27 cellular contexts compared by ENCODE assay signal in the genomic region with DNA sequence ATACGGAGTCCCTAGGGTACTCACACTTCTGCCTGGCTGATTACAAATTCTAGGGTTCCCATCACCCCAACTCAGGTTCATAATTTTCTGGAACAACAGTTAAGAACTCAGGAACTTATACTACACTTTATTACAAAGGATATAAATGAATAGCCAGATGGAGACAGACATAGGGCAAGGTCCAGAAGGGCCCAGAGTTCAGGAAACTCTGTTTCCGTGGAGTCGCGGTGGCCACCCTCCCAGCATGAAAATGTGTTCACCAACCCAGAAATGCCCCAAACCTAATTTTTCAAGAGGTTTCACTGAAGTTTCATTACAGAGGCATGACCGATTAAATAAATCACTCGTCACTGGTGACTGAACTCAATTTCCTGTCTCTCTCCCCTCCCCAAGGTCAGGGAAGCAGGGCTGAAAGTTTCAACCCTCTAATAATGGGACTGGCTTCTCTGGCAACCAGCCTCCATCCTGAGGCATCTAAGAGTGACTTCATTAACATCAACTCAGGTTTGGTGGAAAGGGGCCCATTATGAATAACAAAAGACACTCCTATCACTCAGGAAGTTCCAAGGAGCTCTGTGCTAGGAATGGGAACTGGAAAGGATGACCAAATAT. TPM values are rescaled to one million over a fixed set of nuclear protein-coding genes. Genes with fewer than 3 reads are reported as not detected.
DNase-seq lines count a peak whose midpoint lies in the region; ATAC-seq and TF ChIP-seq lines count a peak whose summit lies in the region.
"Had no signal": no experiment of that assay in that cellular context is flagged by ENCODE, and none has a peak within 500 bp of the region (broad histone marks: within the 10 kb centered on the region; RNA-seq: fewer than 3 reads in every experiment).

No MANE protein-coding gene starts in this region.

- WGBS in GM23248 (ENCODE audit: low coverage in 1 of 2, low lambda C conversion rate in 2 of 2, missing lambda C conversion rate in 2 of 2), 2 experiments: 86 to 89% methylated on average over 6 of the region's 6 CpGs
- 86 to 88% methylated on average over 6 of the region's 6 CpGs for WGBS in testis, 2 donors

- H3K27me3 ChIP-seq in GM23248 (replicated peaks; ENCODE audit: insufficient read depth) (no peaks in the 10 kb centered on the region), colonic mucosa (no peaks in the 10 kb centered on the region), kidney epithelial cell (ENCODE audit: control insufficient read depth, insufficient read depth, low read length) (no peaks in the 10 kb centered on the region), testis (no peaks in the 10 kb centered on the region), gastrocnemius medialis (no peaks in the 10 kb centered on the region)
- H3K27me3 ChIP-seq: dorsolateral prefrontal cortex had no signal

- H3K36me3 ChIP-seq in GM23248 (ENCODE audit: low read depth) (peaks cover 35% of the 10 kb centered on the region), colonic mucosa (no peaks in the 10 kb centered on the region), kidney epithelial cell (ENCODE audit: control insufficient read depth, insufficient read depth, low read length) (no peaks in the 10 kb centered on the region), testis (ENCODE audit: low read depth, missing control alignments) (no peaks in the 10 kb centered on the region), gastrocnemius medialis (peaks cover 2 to 59% of the 10 kb centered on the region in 2 donors)

- in situ Hi-C loops in GM23248 (cut with MboI) (no loop called here), gastrocnemius medialis (cut with MboI; ENCODE audit: low sequenced_read_pairs in 4 of 4) (no loop called here)

- DNase-seq in GM23248: peak; percentile 14
- peak; percentile 39 for DNase-seq in colonic mucosa
- DNase-seq in kidney epithelial cell (ENCODE audit: low read depth): peak; percentile 52
- peak; percentile 85 for DNase-seq in renal cortical epithelial cell (ENCODE audit: low read depth)
- DNase-seq in hepatic stellate cell (ENCODE audit: low spot score): no peak
- DNase-seq in testis: no peak
- DNase-seq in gastrocnemius medialis: no peak
- DNase-seq: activated CD4-positive, alpha-beta memory T cell treated with anti-CD3 and anti-CD28 coated beads, Interleukin-2, amount 10 ng/mL, durations not matched to agents 7 days and 5 days; activated naive CD4-positive, alpha-beta T cell treated with anti-CD3 and anti-CD28 coated beads for 36 hours; activated T-cell treated with anti-CD3 and anti-CD28 coated beads, Interleukin-2, amount 50 U/mL, for 24 hours; CD8-positive, alpha-beta memory T cell; DMS53; dorsolateral prefrontal cortex; hippocampal formation; islet precursor cell; NCI-H1092 treated with DMSO at 0.1 percent for 48 hours; NCI-H2029 treated with DMSO at 0.1 percent for 48 hours; NCI-H446; OCI-M1; psoas muscle; SHP77; stimulated activated CD4-positive, alpha-beta T cell treated with anti-CD3 and anti-CD28 coated beads, Interleukin-2, amount 100 ng/mL, for 48 hours; stimulated activated naive B cell treated with anti-CD40 and anti-IgM and Interleukin-4, amounts not matched to agents 10 μg/mL and 1 μg/mL and 100 μg/mL, for 72 hours; SW 1271 had no signal

- no peak overlapping the region for H3K4me2 ChIP-seq in GM23248 (ENCODE audit: unreplicated experiment)
- H3K4me2 ChIP-seq: smooth muscle cell had no signal

- TF ChIP-seq POLR2A in testis (IDR thresholded peaks at IDR 0.05): no peak
- TF ChIP-seq POLR2A in gastrocnemius medialis (IDR thresholded peaks at IDR 0.05): no peak

- H3K9ac ChIP-seq in GM23248 (no peak overlapping the region), colonic mucosa (ENCODE audit: low read depth in 2 of 2, low read length in 2 of 2) (no peak overlapping the region)

- H3K27ac ChIP-seq in GM23248 (no peak overlapping the region), colonic mucosa (no peak overlapping the region), testis (no peak overlapping the region), gastrocnemius medialis (no peak overlapping the region)
- H3K27ac ChIP-seq: dorsolateral prefrontal cortex, psoas muscle had no signal

- ATAC-seq in GM18519 (IDR thresholded peaks at IDR 0.05; ENCODE audit: low FRiP score, unreplicated experiment) (no peak), gastrocnemius medialis (no peak)
- ATAC-seq: activated CD4-positive, CD25-positive, alpha-beta regulatory T cell treated with anti-CD3 and anti-CD28 coated beads, Interleukin-2, amount 50 U/mL, for 24 hours; psoas muscle; stimulated activated naive B cell treated with anti-CD40 and anti-IgM and Interleukin-4, amounts not matched to agents 10 μg/mL and 1 μg/mL and 100 μg/mL, for 72 hours had no signal

- H2AFZ ChIP-seq in GM23248: no peak overlapping the region

- peaks cover 6% of the 10 kb centered on the region for H3K4me1 ChIP-seq in GM23248 (ENCODE audit: insufficient read depth)
- peaks cover 3% of the 10 kb centered on the region for H3K4me1 ChIP-seq in colonic mucosa
- no peaks in the 10 kb centered on the region for H3K4me1 ChIP-seq in testis
- no peaks in the 10 kb centered on the region for H3K4me1 ChIP-seq in gastrocnemius medialis
- H3K4me1 ChIP-seq: psoas muscle had no signal

- no peaks in the 10 kb centered on the region for H4K20me1 ChIP-seq in GM23248 (ENCODE audit: insufficient read depth)

- no peaks in the 10 kb centered on the region for H3K79me2 ChIP-seq in GM23248 (ENCODE audit: insufficient read depth)

- TF ChIP-seq CTCF in colonic mucosa (IDR thresholded peaks at IDR 0.05) (no peak), kidney epithelial cell (IDR thresholded peaks at IDR 0.05; ENCODE audit: insufficient read depth, low read length, poor library complexity, severe bottlenecking) (no peak), testis (IDR thresholded peaks at IDR 0.05) (no peak), gastrocnemius medialis (IDR thresholded peaks at IDR 0.05 in 4 of 5, conservative IDR thresholded peaks at IDR 0.05 in 1 of 5) (no peak)

- H3K9me2 ChIP-seq in GM23248 (ENCODE audit: insufficient read depth): no peaks in the 10 kb centered on the region

- intact Hi-C loops in colonic mucosa (cut with DNase I) (no loop called here), testis (cut with DNase I; ENCODE audit: low total_unique reads) (no loop called here), gastrocnemius medialis (cut with DNase I; ENCODE audit: low total_unique reads) (no loop called here)

- H3K9me3 ChIP-seq in GM23248 (ENCODE audit: low read depth) (no peaks in the 10 kb centered on the region), colonic mucosa (no peaks in the 10 kb centered on the region), testis (no peaks in the 10 kb centered on the region), gastrocnemius medialis (no peaks in the 10 kb centered on the region)
- H3K9me3 ChIP-seq: psoas muscle had no signal

- no peak overlapping the region for H3K4me3 ChIP-seq in GM23248
- H3K4me3 ChIP-seq in colonic mucosa: no peak overlapping the region
- no peak overlapping the region for H3K4me3 ChIP-seq in kidney epithelial cell (ENCODE audit: low read depth, low read length)
- H3K4me3 ChIP-seq in testis: no peak overlapping the region
- no peak overlapping the region for H3K4me3 ChIP-seq in gastrocnemius medialis
- H3K4me3 ChIP-seq: dorsolateral prefrontal cortex, psoas muscle, smooth muscle cell had no signal

- peaks cover 15% of the 10 kb centered on the region for H3F3A ChIP-seq in GM23248 (ENCODE audit: insufficient read depth)

RNA-seq across cellular contexts. Expression of a gene that starts 22.4 kb away (rescaled TPM):
- total RNA-seq in GM23248 (2014; rRNA removed; shearing (Covaris generic)): 31.0 and 36.8 TPM in 2 replicates
- 24.7 and 25.1 TPM in 2 replicates for polyA plus RNA-seq in GM23248 (2016; fragmentation: Nextera tagmentation; extraction: Ambion mirVana)
- total RNA-seq in colonic mucosa: 10 to 100 TPM; 22.1 to 32.7 TPM
- 46.9 and 49.8 TPM in 2 replicates for total RNA-seq in kidney epithelial cell
- 29.3 and 41.9 TPM in 2 replicates for total RNA-seq in renal cortical epithelial cell
- 10 to 100 TPM; 70.2 to 87.3 TPM for total RNA-seq in testis
- polyA plus RNA-seq in testis (ENCODE audit: insufficient read depth, low read depth, low replicate concordance): 42.0 TPM
- total RNA-seq in gastrocnemius medialis: 10 to 100 TPM; 10.9 to 29.2 (median 12.4) TPM

Comparison
In these comparisons a context has a peak if more than half of its experiments do, and no peak if none do; other contexts are left out.
1. DNase-seq: peak in GM23248 (single experiment), colonic mucosa (single experiment), kidney epithelial cell (single experiment) and renal cortical epithelial cell (single experiment); none in hepatic stellate cell (single experiment), testis (single experiment) and gastrocnemius medialis (0 of 2).